Comparison of ENCODE assay signal across 10 cellular contexts in the genomic region with DNA sequence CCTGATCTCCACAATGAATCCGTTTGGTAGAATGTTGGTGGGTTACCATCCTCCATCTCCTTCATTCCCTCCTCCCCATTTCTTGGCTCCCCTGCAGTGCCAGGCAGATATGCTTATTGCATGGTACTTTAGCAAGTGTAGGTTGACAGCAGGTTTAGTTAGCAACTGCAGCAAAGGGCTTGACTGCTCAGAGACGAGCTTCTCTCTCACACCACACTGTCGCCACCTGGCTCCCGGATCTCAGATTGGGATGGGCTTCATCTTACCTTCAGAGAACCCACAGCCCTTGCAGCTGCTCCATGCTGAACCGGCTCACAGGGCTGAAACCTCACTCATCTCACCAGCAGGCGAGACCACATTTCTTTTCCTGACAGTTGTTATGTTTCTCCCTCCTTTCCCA.
DNase-seq lines count a peak whose midpoint lies in the region; ATAC-seq, FAIRE-seq and TF ChIP-seq lines count a peak whose summit lies in the region.
"Had no signal": no experiment of that assay in that cellular context is flagged by ENCODE, and none has a peak within 500 bp of the region (broad histone marks: within the 10 kb centered on the region; RNA-seq: fewer than 3 reads in every experiment).

No MANE protein-coding gene starts in this region.

- no peak for TF ChIP-seq POLR2A in K562 (conservative IDR thresholded peaks at IDR 0.05)

- no peak for FAIRE-seq in K562 (lab: Jason Lieb, UNC)

- H3K4me1 ChIP-seq in K562 (replicated peaks in 1 of 2; ENCODE audit: control insufficient read depth in 2 of 2, insufficient read depth in 2 of 2, low read length in 2 of 2) (no peaks in the 10 kb centered on the region), upper lobe of right lung (no peaks in the 10 kb centered on the region)

- no peaks in the 10 kb centered on the region for H3K9me1 ChIP-seq in K562 (ENCODE audit: control insufficient read depth, insufficient read depth, low read length)

- no peak overlapping the region for H3K4me3 Mint-ChIP-seq in naive B cell

- no peaks in the 10 kb centered on the region for H3K36me3 ChIP-seq in K562 (ENCODE audit: control insufficient read depth, insufficient read depth, low read length)
- H3K36me3 ChIP-seq in upper lobe of right lung = no peaks in the 10 kb centered on the region

- H3K4me2 ChIP-seq in K562 (ENCODE audit: insufficient read depth, low read length) = no peak overlapping the region

- peak; percentile 5 for DNase-seq in NCI-H1436 (lab: John Stamatoyannopoulos, UW)
- no peak for DNase-seq in NCI-H1436 treated with DMSO at 0.1 percent for 48 hours (lab: John Stamatoyannopoulos, UW)
- no peak for DNase-seq in LNCaP clone FGC (ENCODE audit: low read depth)
- DNase-seq in K562 (ENCODE audit: extremely low read depth in 1 of 4, low spot score in 3 of 4) = peak in 1 of 4 experiments; percentile 8
- no peak for DNase-seq in naive B cell
- no peak for DNase-seq in amniotic stem cell (lab: John Stamatoyannopoulos, UW)
- DNase-seq in upper lobe of right lung = no peak
- DNase-seq: activated CD4-positive, alpha-beta T cell treated with anti-CD3 and anti-CD28 coated beads for 48 hours; kidney glomerular epithelial cell had no signal

- no TSS peak for BruUV-seq in K562 (replicated peaks; lab: Mats Ljungman, UMichigan)

- in situ Hi-C loops in K562 (cut with MboI) = no loop called here

- no peak overlapping the region for H3K9ac ChIP-seq in K562 (ENCODE audit: insufficient read depth in 1 of 2, low read depth in 2 of 2, low read length in 2 of 2)

- peak; percentile 45; the same call in 2 of the 3 replicates for ATAC-seq in K562
- peak; percentile 81 for ATAC-seq in naive B cell (ENCODE audit: low read depth in 2 of 2)
- ATAC-seq in upper lobe of right lung = no peak
- ATAC-seq in HG02870 (IDR thresholded peaks at IDR 0.05; ENCODE audit: unreplicated experiment) = no peak

- TF ChIP-seq RAD21 in K562 (CRISPR knock-in tag; conservative IDR thresholded peaks at IDR 0.05 in 1 of 2, IDR thresholded peaks at IDR 0.05 in 1 of 2) = peak in 1 of 2 experiments; percentile 34; a peak in 2 of 4 replicates

- H4K20me1 ChIP-seq in K562 (replicated peaks; ENCODE audit: control insufficient read depth, insufficient read depth, low read length) = no peaks in the 10 kb centered on the region

- peak overlapping the region in 1 of 6 donors; percentile 43 for H3K27ac Mint-ChIP-seq in naive B cell

- CTCF ChIA-PET in K562 (lab: Yijun Ruan, JAX; ENCODE audit: low intra/inter-chr PET ratio) = interaction anchor here (0.8 kb wide), 1 partner anchor 585 kb away, joined by 3 read pairs; no protein-coding TSS in a partner anchor

- H3K27me3 Mint-ChIP-seq in naive B cell = peaks cover 37 to 58% (median 52%) of the 10 kb centered on the region in 3 donors

- H3K9me3 ChIP-seq in K562 (replicated peaks; ENCODE audit: control insufficient read depth, insufficient read depth, low read depth, low read length) (no peaks in the 10 kb centered on the region), upper lobe of right lung (no peaks in the 10 kb centered on the region)

- H3K27ac ChIP-seq in K562 (ENCODE audit: extremely low read depth, low read depth, low read length) (no peak overlapping the region), upper lobe of right lung (no peak overlapping the region)

- no peak overlapping the region for H2AFZ ChIP-seq in K562 (ENCODE audit: low read depth, low read length)

- 2% methylated on average over 6 of the region's 6 CpGs for WGBS in K562 (ENCODE audit: insufficient coverage, low coverage, missing lambda C conversion rate)

- H3K79me2 ChIP-seq in K562 (ENCODE audit: control insufficient read depth, insufficient read depth, low read length) = no peaks in the 10 kb centered on the region

- intact Hi-C loops in K562 (cut with micrococcal nuclease) (no loop called here), upper lobe of right lung (cut with DNase I) (no loop called here)

- POLR2A ChIA-PET in K562 (lab: Yijun Ruan, JAX) = interaction anchor here (0.6 kb wide), 1 partner anchor 27 kb away, joined by 3 read pairs; no protein-coding TSS in a partner anchor

- H3K4me3 ChIP-seq in LNCaP clone FGC (ENCODE audit: low read depth, low read length) (no peak overlapping the region), K562 (no peak overlapping the region), upper lobe of right lung (no peak overlapping the region)

- peaks cover 10 to 16% (median 11%) of the 10 kb centered on the region in 3 donors for H3K4me1 Mint-ChIP-seq in naive B cell

- H3K36me3 Mint-ChIP-seq in naive B cell = peaks cover 0 to 6% of the 10 kb centered on the region in 2 donors

- TF ChIP-seq EP300 in K562 (IDR thresholded peaks at IDR 0.05; ENCODE audit: low read length) = no peak

- TF ChIP-seq CTCF in LNCaP clone FGC (IDR thresholded peaks at IDR 0.05; ENCODE audit: control insufficient read depth, extremely low read depth, insufficient read depth) (peak; percentile 43), K562 (IDR thresholded peaks at IDR 0.05 in 2 of 3, conservative IDR thresholded peaks at IDR 0.05 in 1 of 3; ENCODE audit: insufficient read depth in 2 of 3, low read depth in 1 of 3, low read length in 3 of 3) (peak in 1 of 3 experiments; percentile 6; a peak in 1 of 6 replicates), upper lobe of right lung (IDR thresholded peaks at IDR 0.05) (no peak)

- H3K27me3 ChIP-seq in K562 (ENCODE audit: control insufficient read depth in 2 of 2, insufficient read depth in 2 of 2, low read length in 2 of 2) (peaks cover 4 to 31% of the 10 kb centered on the region in 2 experiments; a peak in 4 of 5 replicates), upper lobe of right lung (peaks cover 20% of the 10 kb centered on the region)

- peaks cover 0 to 4% (median 2%) of the 10 kb centered on the region in 7 donors for H3K9me3 Mint-ChIP-seq in naive B cell

TF ChIP-seq in K562, 482 proteins besides CTCF, POLR2A, EP300 and RAD21 (continues in another document):
- no peak for TF ChIP-seq ZKSCAN1 (IDR thresholded peaks at IDR 0.05; ENCODE audit: low read depth, low read length)
- TF ChIP-seq NR2C1 (IDR thresholded peaks at IDR 0.05) = no peak
- TF ChIP-seq NR2C1 (tag; IDR thresholded peaks at IDR 0.05) = no peak
- TF ChIP-seq, protein P1, sequence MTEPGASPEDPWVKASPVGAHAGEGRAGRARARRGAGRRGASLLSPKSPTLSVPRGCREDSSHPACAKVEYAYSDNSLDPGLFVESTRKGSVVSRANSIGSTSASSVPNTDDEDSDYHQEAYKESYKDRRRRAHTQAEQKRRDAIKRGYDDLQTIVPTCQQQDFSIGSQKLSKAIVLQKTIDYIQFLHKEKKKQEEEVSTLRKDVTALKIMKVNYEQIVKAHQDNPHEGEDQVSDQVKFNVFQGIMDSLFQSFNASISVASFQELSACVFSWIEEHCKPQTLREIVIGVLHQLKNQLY (CRISPR knock-in tag; conservative IDR thresholded peaks at IDR 0.05) = no peak
- TF ChIP-seq FOXK1 (CRISPR knock-in tag; IDR thresholded peaks at IDR 0.05; ENCODE audit: borderline replicate concordance) = no peak
- no peak for TF ChIP-seq CREB3L1 (IDR thresholded peaks at IDR 0.05; ENCODE audit: borderline replicate concordance, low read depth)
- TF ChIP-seq KLF16 (IDR thresholded peaks at IDR 0.05) = no peak
- no peak for TF ChIP-seq ZBTB1 (CRISPR knock-in tag; IDR thresholded peaks at IDR 0.05; ENCODE audit: borderline replicate concordance, low read depth)
- no peak for TF ChIP-seq ARID2 (IDR thresholded peaks at IDR 0.05)
- TF ChIP-seq ARID3B (CRISPR knock-in tag; IDR thresholded peaks at IDR 0.05; ENCODE audit: borderline replicate concordance) = no peak
- TF ChIP-seq BDP1 (IDR thresholded peaks at IDR 0.05; ENCODE audit: insufficient read depth, insufficient read length) = no peak
- TF ChIP-seq ZFP36 (IDR thresholded peaks at IDR 0.05; ENCODE audit: low read depth, low read length, partially characterized antibody) = no peak

Comparison
In these comparisons a context has a peak if more than half of its experiments do, and no peak if none do; other contexts are left out.
1. ATAC-seq: peak in K562 (single experiment) and naive B cell (2 of 2); none in upper lobe of right lung (single experiment) and HG02870 (single experiment).